In the genomic region with DNA sequence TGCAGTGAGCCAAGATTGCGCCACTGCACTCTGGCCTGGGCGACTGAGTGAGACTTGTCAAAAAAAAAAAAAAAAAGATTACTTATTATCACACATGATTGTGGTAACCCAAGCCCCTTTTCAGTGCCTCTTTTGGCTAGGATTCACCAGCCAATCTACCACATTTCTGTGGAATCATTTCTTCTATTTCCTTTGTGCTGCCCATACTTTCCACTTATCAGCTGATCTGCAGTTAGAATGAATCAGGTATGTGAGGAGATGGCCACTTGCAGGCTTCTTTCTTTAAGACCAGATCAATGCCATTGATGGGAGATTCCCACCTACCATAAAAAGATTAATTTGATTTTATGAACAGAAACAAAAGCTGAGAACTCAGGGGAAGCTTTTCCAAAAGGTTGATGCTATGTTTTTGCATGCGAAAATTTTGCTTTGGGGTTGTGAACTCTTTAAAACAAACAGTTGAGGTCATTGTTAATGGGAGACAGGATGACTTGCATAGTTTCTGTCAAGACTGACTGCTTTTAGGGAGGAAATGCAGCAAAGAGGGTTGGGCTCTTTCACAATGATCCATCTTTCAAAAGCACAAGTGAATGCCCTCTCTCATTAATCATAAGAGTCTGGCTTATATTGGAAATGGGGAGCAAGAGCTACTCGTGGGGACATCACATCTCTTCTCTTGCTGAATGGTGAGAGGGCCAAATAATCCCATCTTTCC, we compare ENCODE assay signal across 17 cellular contexts.
A peak's percentile ranks its signal among the peaks of the same experiment; 100 is the strongest.
DNase-seq lines count a peak whose midpoint lies in the region; ATAC-seq and TF ChIP-seq lines count a peak whose summit lies in the region.
"Had no signal": no experiment of that assay in that cellular context is flagged by ENCODE, and none has a peak within 500 bp of the region (broad histone marks: within the 10 kb centered on the region; RNA-seq: fewer than 3 reads in every experiment).

No MANE protein-coding gene starts in this region.

- CTCF ChIA-PET in BJ (lab: Yijun Ruan, JAX): interaction anchor here (2.5 kb wide), 1 partner anchor 8 kb away, joined by 5 read pairs; no protein-coding TSS in a partner anchor

- peaks cover 3% of the 10 kb centered on the region for H3K4me1 ChIP-seq in RWPE2 (ENCODE audit: insufficient read depth, poor library complexity, severe bottlenecking)
- H3K4me1 ChIP-seq: HAP-1 had no signal

- intact Hi-C loops in Right ventricle myocardium superior (cut with DNase I): no loop called here

- TF ChIP-seq CTCF in BJ (IDR thresholded peaks at IDR 0.05; ENCODE audit: insufficient read depth, low read depth, low read length) (no peak), RWPE2 (IDR thresholded peaks at IDR 0.05; ENCODE audit: poor library complexity, severe bottlenecking) (no peak), epithelial cell of proximal tubule (conservative IDR thresholded peaks at IDR 0.05; ENCODE audit: low read depth, low read length) (no peak), nephron (IDR thresholded peaks at IDR 0.05; ENCODE audit: unreplicated experiment in 3 of 3) (no peak)

- no peaks in the 10 kb centered on the region for H3K9me3 ChIP-seq in RWPE2 (ENCODE audit: severe bottlenecking)
- H3K9me3 ChIP-seq: HAP-1 had no signal

- no peak overlapping the region for H3K4me3 ChIP-seq in BJ (ENCODE audit: low read depth, low read length)
- no peak overlapping the region for H3K4me3 ChIP-seq in RWPE2 (ENCODE audit: severe bottlenecking)
- no peak overlapping the region for H3K4me3 ChIP-seq in epithelial cell of proximal tubule (ENCODE audit: low read depth, low read length)
- H3K4me3 ChIP-seq: HAP-1 had no signal

- no peaks in the 10 kb centered on the region for H3K9me3 Mint-ChIP-seq in nephron
- H3K9me3 Mint-ChIP-seq: activated naive CD4-positive, alpha-beta T cell treated with anti-CD3 and anti-CD28 coated beads, Interleukin-2, amount 50 U/mL, for 24 hours; CD4-positive, alpha-beta memory T cell had no signal

- no peaks in the 10 kb centered on the region for H3K36me3 Mint-ChIP-seq in nephron (ENCODE audit: low read depth)
- H3K36me3 Mint-ChIP-seq: naive B cell had no signal

- H3K4me3 Mint-ChIP-seq in nephron: no peak overlapping the region
- H3K4me3 Mint-ChIP-seq: activated naive CD4-positive, alpha-beta T cell treated with anti-CD3 and anti-CD28 coated beads, Interleukin-2, amount 50 U/mL, for 24 hours; CD4-positive, alpha-beta memory T cell had no signal

- H3K36me3 ChIP-seq in BJ (ENCODE audit: control insufficient read depth, insufficient read depth, low read length): no peaks in the 10 kb centered on the region
- H3K36me3 ChIP-seq in RWPE2 (ENCODE audit: low read depth): no peaks in the 10 kb centered on the region
- H3K36me3 ChIP-seq: HAP-1 had no signal

- H3K4me1 Mint-ChIP-seq in nephron: peaks cover 8% of the 10 kb centered on the region
- H3K4me1 Mint-ChIP-seq: activated naive CD4-positive, alpha-beta T cell treated with anti-CD3 and anti-CD28 coated beads, Interleukin-2, amount 50 U/mL, for 24 hours; CD4-positive, alpha-beta memory T cell; naive B cell had no signal

- no peaks in the 10 kb centered on the region for H3K27me3 ChIP-seq in BJ (ENCODE audit: control insufficient read depth, insufficient read depth, low read length)
- H3K27me3 ChIP-seq in RWPE2 (ENCODE audit: insufficient read depth, poor library complexity, severe bottlenecking): no peaks in the 10 kb centered on the region

- no peaks in the 10 kb centered on the region for H3K27me3 Mint-ChIP-seq in nephron (ENCODE audit: low read depth)
- H3K27me3 Mint-ChIP-seq: activated naive CD4-positive, alpha-beta T cell treated with anti-CD3 and anti-CD28 coated beads, Interleukin-2, amount 50 U/mL, for 24 hours; CD4-positive, alpha-beta memory T cell had no signal

- POLR2A ChIA-PET in BJ (lab: Charles Lee): interaction anchor here (0.6 kb wide), 1 partner anchor 34 kb away, joined by 3 read pairs; no protein-coding TSS in a partner anchor

- peak; percentile 66 for DNase-seq in BJ (ENCODE audit: low read depth)
- no peak for DNase-seq in RWPE2 (ENCODE audit: low spot score)
- DNase-seq in epithelial cell of proximal tubule (ENCODE audit: low read depth): peak; percentile 43
- DNase-seq in Right ventricle myocardium superior: no peak
- no peak for DNase-seq in activated naive CD4-positive, alpha-beta T cell treated with anti-CD3 and anti-CD28 coated beads, Interleukin-2, amount 50 U/mL, for 16 hours
- DNase-seq in SK-N-DZ (ENCODE audit: low spot score): no peak
- no peak for DNase-seq in NCI-H2107 treated with DMSO at 0.1 percent for 48 hours (lab: John Stamatoyannopoulos, UW; ENCODE audit: unreplicated experiment)
- DNase-seq: CD4-positive, alpha-beta memory T cell; cortex of kidney; naive B cell; NCI-H187; NCI-H748 treated with DMSO at 0.1 percent for 48 hours; retina; stimulated activated CD4-positive, alpha-beta T cell treated with anti-CD3 and anti-CD28 coated beads, Interleukin-2, amount 100 ng/mL, for 48 hours had no signal

- ATAC-seq in RWPE2 (ENCODE audit: low read depth) (peak; percentile 36; the same call in 2 of the 3 replicates), Right ventricle myocardium superior (ENCODE audit: poor library complexity) (no peak)

- peak overlapping the region in 2 of 3 experiments; percentile 13 to 53 for H3K27ac Mint-ChIP-seq in nephron
- H3K27ac Mint-ChIP-seq: activated naive CD4-positive, alpha-beta T cell treated with anti-CD3 and anti-CD28 coated beads, Interleukin-2, amount 50 U/mL, for 24 hours; CD4-positive, alpha-beta memory T cell; naive B cell had no signal

- no peak overlapping the region for H3K27ac ChIP-seq in RWPE2 (ENCODE audit: poor library complexity, severe bottlenecking)

Comparison
In these comparisons a context has a peak if more than half of its experiments do, and no peak if none do; other contexts are left out.
1. DNase-seq: peak in BJ (single experiment) and epithelial cell of proximal tubule (single experiment); none in RWPE2 (single experiment), Right ventricle myocardium superior (single experiment), activated naive CD4-positive, alpha-beta T cell treated with anti-CD3 and anti-CD28 coated beads, Interleukin-2, amount 50 U/mL, for 16 hours (single experiment), SK-N-DZ (single experiment) and NCI-H2107 treated with DMSO at 0.1 percent for 48 hours (single experiment).